ENCODE assay signal across 8 cellular contexts in the genomic region with DNA sequence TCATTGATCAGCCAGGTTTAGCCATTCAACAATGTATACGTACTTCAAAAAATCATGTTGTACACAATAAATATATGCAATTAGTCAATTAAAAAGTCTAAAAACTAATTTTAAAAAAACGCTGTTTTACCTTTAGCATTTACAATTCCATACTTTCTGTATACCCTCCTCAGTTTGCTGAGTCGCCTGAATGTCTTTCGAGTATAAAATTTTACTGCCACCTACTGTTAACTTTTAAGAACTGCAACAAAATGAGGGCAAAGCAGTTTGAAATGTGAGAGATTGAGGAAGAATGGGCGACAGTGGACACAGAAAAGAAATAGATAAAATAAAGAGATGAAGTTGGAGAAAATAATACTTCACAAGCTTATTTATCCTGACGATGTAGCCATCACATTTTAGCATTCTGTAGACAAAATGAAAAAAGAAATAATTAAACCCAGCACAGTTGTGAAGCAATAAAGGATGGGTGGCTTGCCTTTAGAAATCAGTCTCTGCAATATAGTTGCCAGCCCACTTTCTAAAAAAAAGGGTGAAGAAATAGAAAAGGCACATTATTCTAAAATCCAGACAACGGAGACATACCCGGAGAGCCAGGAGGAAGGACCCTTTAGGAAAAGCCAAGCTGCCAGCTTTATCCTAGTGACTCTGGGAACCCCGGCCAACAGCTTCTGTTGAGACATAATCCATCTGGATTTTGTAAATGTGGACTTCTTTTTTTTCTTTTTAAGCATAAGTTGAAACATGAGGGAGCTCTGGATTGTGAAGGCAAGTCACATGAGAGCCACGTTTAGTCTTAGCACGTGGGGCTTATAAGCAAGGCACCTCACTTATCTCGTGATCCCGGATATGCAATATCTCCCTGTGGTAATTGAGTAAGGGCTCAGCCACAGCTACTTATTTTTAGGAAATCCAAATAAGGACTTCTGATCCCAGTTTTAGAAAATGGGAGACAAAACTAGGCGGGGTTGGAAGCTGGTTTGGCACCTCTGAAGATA.
DNase-seq lines count a peak whose midpoint lies in the region; ATAC-seq and TF ChIP-seq lines count a peak whose summit lies in the region.

No MANE protein-coding gene starts in this region.

- intact Hi-C loops in lower lobe of right lung (cut with DNase I) = loop anchor here (10.0 kb wide), 1 partner anchor 290 kb away; no protein-coding TSS in a partner anchor

- H3K4me3 ChIP-seq in lower lobe of right lung = no peak overlapping the region

- no peaks in the 10 kb centered on the region for H3K9me3 ChIP-seq in lower lobe of right lung

- peak; percentile 54 to 57 for DNase-seq in AML-193 (lab: John Stamatoyannopoulos, UW)
- DNase-seq in NCI-H748 treated with DMSO at 0.1 percent for 48 hours (lab: John Stamatoyannopoulos, UW) = peak; percentile 51
- peak; percentile 18 for DNase-seq in cerebellum (ENCODE audit: low spot score)
- DNase-seq in lower lobe of right lung = no peak
- DNase-seq in activated T-cell treated with anti-CD3 and anti-CD28 coated beads for 4 hours = no peak
- DNase-seq in activated CD4-positive, alpha-beta T cell treated with anti-CD3 and anti-CD28 coated beads, Interleukin-2, amount 50 U/mL, for 1 hour = no peak

- ATAC-seq in GM18907 (IDR thresholded peaks at IDR 0.05; ENCODE audit: unreplicated experiment) (peak; percentile 73), HG03439 (IDR thresholded peaks at IDR 0.05; ENCODE audit: unreplicated experiment) (peak; percentile 51), lower lobe of right lung (peak; percentile 56 to 81)

- H3K27me3 ChIP-seq in lower lobe of right lung (ENCODE audit: low read depth) = no peaks in the 10 kb centered on the region

- no peak overlapping the region for H3K27ac ChIP-seq in lower lobe of right lung

- TF ChIP-seq CTCF in lower lobe of right lung (IDR thresholded peaks at IDR 0.05) = peak; percentile 65

- peaks cover 7% of the 10 kb centered on the region for H3K4me1 ChIP-seq in lower lobe of right lung

- H3K36me3 ChIP-seq in lower lobe of right lung = no peaks in the 10 kb centered on the region

Comparison
In these comparisons a context has a peak if more than half of its experiments do, and no peak if none do; other contexts are left out.
1. DNase-seq: peak in AML-193 (2 of 2), NCI-H748 treated with DMSO at 0.1 percent for 48 hours (single experiment) and cerebellum (single experiment); none in lower lobe of right lung (single experiment), activated T-cell treated with anti-CD3 and anti-CD28 coated beads for 4 hours (single experiment) and activated CD4-positive, alpha-beta T cell treated with anti-CD3 and anti-CD28 coated beads, Interleukin-2, amount 50 U/mL, for 1 hour (single experiment).
2. Peak in every context shown above with its lines, with median percentiles within 50 percentile points of each other: ATAC-seq.